14 cellular contexts compared by ENCODE assay signal in genomic region chr11:104876838-104877500, GRCh38. TPM values are rescaled to one million over a fixed set of nuclear protein-coding genes. Genes with fewer than 3 reads are reported as not detected.
A peak's percentile ranks its signal among the peaks of the same experiment; 100 is the strongest.
DNase-seq lines count a peak whose midpoint lies in the region; ATAC-seq and TF ChIP-seq lines count a peak whose summit lies in the region.
"Had no signal": no experiment of that assay in that cellular context is flagged by ENCODE, and none has a peak within 500 bp of the region (broad histone marks: within the 10 kb centered on the region; RNA-seq: fewer than 3 reads in every experiment).

No MANE protein-coding gene starts in this region.

- peak overlapping the region; percentile 9 to 31 for H3K4me3 ChIP-seq in CD4-positive, alpha-beta memory T cell (ENCODE audit: low read length in 2 of 2)
- no peak overlapping the region for H3K4me3 ChIP-seq in vagina
- H3K4me3 ChIP-seq: hepatocyte, PC-9 had no signal

- H3K27me3 ChIP-seq in CD4-positive, alpha-beta memory T cell (ENCODE audit: insufficient read depth, low read length): no peaks in the 10 kb centered on the region
- no peaks in the 10 kb centered on the region for H3K27me3 ChIP-seq in vagina
- H3K27me3 ChIP-seq: hepatocyte had no signal

- ATAC-seq in GM19035 (IDR thresholded peaks at IDR 0.05; ENCODE audit: unreplicated experiment) (peak; percentile 43), HG03025 (IDR thresholded peaks at IDR 0.05; ENCODE audit: low FRiP score, unreplicated experiment) (peak; percentile 51), HG03045 (IDR thresholded peaks at IDR 0.05; ENCODE audit: unreplicated experiment) (no peak)
- peak; percentile 72 for ATAC-seq in activated T-helper 17 cell treated with anti-CD3 and anti-CD28 coated beads, Interleukin-2, amount 50 U/mL, for 72 hours (replicated peaks)

- H3K4me3 Mint-ChIP-seq in CD4-positive, alpha-beta memory T cell: peak overlapping the region; percentile 51 to 86 (median 78)
- peak overlapping the region; percentile 67 for H3K4me3 Mint-ChIP-seq in activated T-helper 17 cell treated with anti-CD3 and anti-CD28 coated beads, Interleukin-2, amount 50 U/mL, for 72 hours

- peaks cover 34% of the 10 kb centered on the region for H3K4me1 ChIP-seq in CD4-positive, alpha-beta memory T cell (ENCODE audit: insufficient read depth, low read length)
- H3K4me1 ChIP-seq in vagina: no peaks in the 10 kb centered on the region

- H3K27ac ChIP-seq in CD4-positive, alpha-beta memory T cell (ENCODE audit: low read depth, low read length): peak overlapping the region; percentile 36
- H3K27ac ChIP-seq in vagina: no peak overlapping the region
- H3K27ac ChIP-seq: hepatocyte, PC-9 had no signal

- H3K27me3 Mint-ChIP-seq in CD4-positive, alpha-beta memory T cell: no peaks in the 10 kb centered on the region
- no peaks in the 10 kb centered on the region for H3K27me3 Mint-ChIP-seq in activated T-helper 17 cell treated with anti-CD3 and anti-CD28 coated beads, Interleukin-2, amount 50 U/mL, for 72 hours

- H3K4me1 Mint-ChIP-seq in CD4-positive, alpha-beta memory T cell: peaks cover 37 to 45% (median 41%) of the 10 kb centered on the region in 4 donors
- peaks cover 19% of the 10 kb centered on the region for H3K4me1 Mint-ChIP-seq in activated T-helper 17 cell treated with anti-CD3 and anti-CD28 coated beads, Interleukin-2, amount 50 U/mL, for 72 hours

- TF ChIP-seq POLR2A in vagina (IDR thresholded peaks at IDR 0.05): no peak

- no peaks in the 10 kb centered on the region for H3K9me3 ChIP-seq in CD4-positive, alpha-beta memory T cell (ENCODE audit: control insufficient read depth in 1 of 2, low read length in 2 of 2)
- H3K9me3 ChIP-seq in vagina: no peaks in the 10 kb centered on the region

- TF ChIP-seq CTCF in vagina (IDR thresholded peaks at IDR 0.05) (no peak), GM10266 (IDR thresholded peaks at IDR 0.05; ENCODE audit: control insufficient read depth, insufficient read depth, low read depth, missing control alignments) (no peak)

- peak overlapping the region; percentile 69 to 92 (median 88) for H3K27ac Mint-ChIP-seq in CD4-positive, alpha-beta memory T cell
- peak overlapping the region; percentile 65 for H3K27ac Mint-ChIP-seq in activated T-helper 17 cell treated with anti-CD3 and anti-CD28 coated beads, Interleukin-2, amount 50 U/mL, for 72 hours

- POLR2A ChIA-PET in CD4-positive, alpha-beta memory T cell (lab: Charles Lee; ENCODE audit: partially characterized antibody): interaction anchor here (0.6 to 0.9 kb wide), 2 partner anchors 40 to 177 kb away, joined by 3 read pairs; no protein-coding TSS in a partner anchor

- no peaks in the 10 kb centered on the region for H3K36me3 Mint-ChIP-seq in CD4-positive, alpha-beta memory T cell
- H3K36me3 Mint-ChIP-seq in activated T-helper 17 cell treated with anti-CD3 and anti-CD28 coated beads, Interleukin-2, amount 50 U/mL, for 72 hours (ENCODE audit: low read depth): no peaks in the 10 kb centered on the region

- intact Hi-C loops in CD4-positive, alpha-beta memory T cell (cut with micrococcal nuclease): loop anchor here (5.0 kb wide), 1 partner anchor 40 kb away; no protein-coding TSS in a partner anchor
- intact Hi-C loops in vagina (cut with DNase I): no loop called here

- CTCF ChIA-PET in CD4-positive, alpha-beta memory T cell (lab: Charles Lee; ENCODE audit: partially characterized antibody): interaction anchor here (1.0 to 1.1 kb wide), 2 partner anchors 52 to 263 kb away, joined by 3 read pairs; no protein-coding TSS in a partner anchor

- no peaks in the 10 kb centered on the region for H3K36me3 ChIP-seq in CD4-positive, alpha-beta memory T cell (ENCODE audit: insufficient read depth, low read length)
- H3K36me3 ChIP-seq in vagina: no peaks in the 10 kb centered on the region

- DNase-seq in CD4-positive, alpha-beta memory T cell: peak in 3 of 5 donors; percentile 16 to 31 (median 17)
- DNase-seq in vagina (ENCODE audit: extremely low spot score in 2 of 2) (no peak), SW 1271 (lab: John Stamatoyannopoulos, UW) (no peak), GM10266 (ENCODE audit: extremely low spot score) (no peak)
- DNase-seq: cortex of kidney, DMS 273 treated with DMSO at 0.1 percent for 48 hours, Kasumi-1, PC-9 had no signal

- peaks cover 0 to 3% (median 0%) of the 10 kb centered on the region in 8 donors for H3K9me3 Mint-ChIP-seq in CD4-positive, alpha-beta memory T cell
- H3K9me3 Mint-ChIP-seq in activated T-helper 17 cell treated with anti-CD3 and anti-CD28 coated beads, Interleukin-2, amount 50 U/mL, for 72 hours: peaks cover 4% of the 10 kb centered on the region

RNA-seq across cellular contexts. Expression of gene CASP12, which starts 21.3 kb away (rescaled TPM):
- total RNA-seq in CD4-positive, alpha-beta memory T cell: not detected
- under 1 TPM in 1 of 2 donors, not detected in 1; 0.28 TPM for polyA plus RNA-seq in CD4-positive, alpha-beta memory T cell
- total RNA-seq in activated T-helper 17 cell treated with anti-CD3 and anti-CD28 coated beads, Interleukin-2, amount 50 U/mL, for 72 hours: not detected
- total RNA-seq in vagina: 7.4 TPM
- total RNA-seq: PC-9 had no signal
- polyA plus RNA-seq: neural cell had no signal

Comparison
In these comparisons a context has a peak if more than half of its experiments do, and no peak if none do; other contexts are left out.
1. DNase-seq: peak in CD4-positive, alpha-beta memory T cell (3 of 5); none in vagina (0 of 2), SW 1271 (0 of 2) and GM10266 (single experiment).
2. H3K4me3 ChIP-seq: peak in CD4-positive, alpha-beta memory T cell (2 of 2); none in vagina (0 of 2).